21 cellular contexts compared by ENCODE assay signal in the genomic region with DNA sequence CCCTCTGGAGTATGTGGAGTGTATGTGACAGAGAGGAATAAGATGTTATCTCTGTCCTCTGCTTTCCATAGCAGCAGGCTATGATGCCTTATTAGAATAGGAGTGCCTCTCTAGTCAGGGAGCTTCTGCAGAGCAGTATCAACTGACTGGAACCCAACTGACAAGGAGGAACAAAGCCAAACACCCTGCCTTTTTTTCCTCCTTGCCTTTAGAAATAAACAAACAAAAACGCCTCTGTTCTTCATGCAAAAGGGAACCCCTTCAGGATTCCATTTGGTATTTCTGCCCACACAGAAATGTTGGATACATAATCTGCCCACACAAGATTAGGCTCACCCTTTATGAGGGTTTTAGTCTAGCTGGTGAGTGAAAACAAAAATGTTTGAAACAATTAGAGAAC.
"Had no signal": no experiment of that assay in that cellular context is flagged by ENCODE, and none has a peak within 500 bp of the region (broad histone marks: within the 10 kb centered on the region; RNA-seq: fewer than 3 reads in every experiment).

No MANE protein-coding gene starts in this region.

- DNase-seq: IMR-90, Kasumi-1, MM.1S, MV-4-11, NCI-H1048, NCI-H1105, NCI-H1417, NCI-H1436 treated with DMSO at 0.1 percent for 48 hours, NCI-H1694 treated with DMSO at 0.1 percent for 48 hours, NCI-H1930, NCI-H2081, NCI-H2171 treated with DMSO at 0.1 percent for 48 hours, NCI-H345, NCI-H446 treated with DMSO at 0.1 percent for 48 hours, NCI-H510A treated with DMSO at 0.1 percent for 48 hours, NCI-H69, NCI-H774, Right ventricle myocardium superior, RPMI8226, SIG-M5, SK-N-SH had no signal
